Comparison of ENCODE assay signal across 9 cellular contexts in the genomic region with DNA sequence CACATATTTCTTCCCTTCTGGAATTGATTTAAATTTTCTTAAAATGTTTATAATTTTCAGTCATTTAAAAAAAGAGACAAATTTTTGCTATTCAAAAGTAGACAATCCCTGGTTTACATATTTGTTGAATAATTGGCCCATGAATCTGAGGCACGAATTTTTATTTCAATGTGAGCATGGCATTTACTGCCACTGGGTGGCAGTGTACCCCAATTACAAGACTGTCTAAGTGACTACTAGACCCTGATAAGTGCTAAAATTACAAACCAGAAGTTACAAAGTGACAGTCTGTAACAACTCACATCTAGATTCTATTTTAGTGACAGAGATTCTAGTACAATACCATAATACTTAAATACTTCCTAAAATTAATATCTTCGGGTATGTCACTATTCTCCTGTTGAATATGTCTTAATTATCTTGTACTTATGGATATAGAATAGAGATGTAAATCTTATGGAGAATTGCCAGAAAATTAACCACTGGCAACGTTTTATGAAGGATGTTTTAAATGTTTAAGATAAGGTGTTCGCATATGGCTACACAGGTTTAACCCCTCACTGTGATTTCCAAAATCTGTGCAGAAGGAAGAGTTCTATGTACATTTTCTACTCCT.
DNase-seq lines count a peak whose midpoint lies in the region; ATAC-seq and TF ChIP-seq lines count a peak whose summit lies in the region.
"Had no signal": no experiment of that assay in that cellular context is flagged by ENCODE, and none has a peak within 500 bp of the region (broad histone marks: within the 10 kb centered on the region; RNA-seq: fewer than 3 reads in every experiment).

No MANE protein-coding gene starts in this region.

- no peaks in the 10 kb centered on the region for H3K36me3 Mint-ChIP-seq in CD14-positive monocyte
- H3K36me3 Mint-ChIP-seq in activated CD8-positive, alpha-beta T cell treated with anti-CD3 and anti-CD28 coated beads, Interleukin-2, amount 10 ng/mL, durations not matched to agents 7 days and 5 days (ENCODE audit: low read depth) = no peaks in the 10 kb centered on the region

- POLR2A ChIA-PET in activated CD8-positive, alpha-beta T cell treated with anti-CD3 and anti-CD28 coated beads, Interleukin-2, amount 10 ng/mL, durations not matched to agents 7 days and 5 days (lab: Charles Lee) = no interaction called here

- H3K9ac ChIP-seq in MM.1S (ENCODE audit: low read length) = no peak overlapping the region

- H3K27ac ChIP-seq in MM.1S (ENCODE audit: low read length) (no peak overlapping the region), heart right ventricle (no peak overlapping the region)
- H3K27ac ChIP-seq: SK-N-MC had no signal

- H4K20me1 ChIP-seq in MM.1S (ENCODE audit: insufficient read depth, low read length) = no peaks in the 10 kb centered on the region

- no peak overlapping the region for H2AFZ ChIP-seq in MM.1S (ENCODE audit: low read length)

- H3K9me3 ChIP-seq in MM.1S (replicated peaks; ENCODE audit: insufficient read depth, low read length) = no peaks in the 10 kb centered on the region
- no peaks in the 10 kb centered on the region for H3K9me3 ChIP-seq in heart right ventricle

- peak; percentile 77 for ATAC-seq in GM18861 (IDR thresholded peaks at IDR 0.05; ENCODE audit: unreplicated experiment)
- no peak for ATAC-seq in activated CD8-positive, alpha-beta T cell treated with anti-CD3 and anti-CD28 coated beads, Interleukin-2, amount 10 ng/mL, durations not matched to agents 7 days and 5 days
- peak; percentile 56 to 83 (median 78) for ATAC-seq in heart right ventricle

- CTCF ChIA-PET in activated CD8-positive, alpha-beta T cell treated with anti-CD3 and anti-CD28 coated beads, Interleukin-2, amount 10 ng/mL, durations not matched to agents 7 days and 5 days (lab: Charles Lee) = no interaction called here

- no peaks in the 10 kb centered on the region for H3K4me1 ChIP-seq in MM.1S (ENCODE audit: low read length)
- H3K4me1 ChIP-seq in heart right ventricle = peaks cover 0 to 18% (median 0%) of the 10 kb centered on the region in 9 donors

- H3K4me3 ChIP-seq in MM.1S (ENCODE audit: low read length) (no peak overlapping the region), heart right ventricle (no peak overlapping the region), skeletal muscle cell (ENCODE audit: low read depth, low read length) (no peak overlapping the region)
- H3K4me3 ChIP-seq: SK-N-MC had no signal

- no peaks in the 10 kb centered on the region for H3K36me3 ChIP-seq in MM.1S (replicated peaks; ENCODE audit: insufficient read depth, low read length)
- H3K36me3 ChIP-seq in heart right ventricle = no peaks in the 10 kb centered on the region

- no peak overlapping the region for H3K27ac Mint-ChIP-seq in CD14-positive monocyte
- no peak overlapping the region for H3K27ac Mint-ChIP-seq in activated CD8-positive, alpha-beta T cell treated with anti-CD3 and anti-CD28 coated beads, Interleukin-2, amount 10 ng/mL, durations not matched to agents 7 days and 5 days

- intact Hi-C loops in CD14-positive monocyte (cut with micrococcal nuclease) (no loop called here), heart right ventricle (cut with DNase I) (loop anchor here (2.0 to 10.0 kb wide), 14 partner anchors 72 to 748 kb away; a partner anchor contains a TSS)

- H3K4me1 Mint-ChIP-seq in CD14-positive monocyte = no peaks in the 10 kb centered on the region
- no peaks in the 10 kb centered on the region for H3K4me1 Mint-ChIP-seq in activated CD8-positive, alpha-beta T cell treated with anti-CD3 and anti-CD28 coated beads, Interleukin-2, amount 10 ng/mL, durations not matched to agents 7 days and 5 days (ENCODE audit: low read depth)

- H3K27me3 ChIP-seq in MM.1S (replicated peaks; ENCODE audit: insufficient read depth, low read length) (no peaks in the 10 kb centered on the region), heart right ventricle (no peaks in the 10 kb centered on the region)

- H3K9me2 ChIP-seq in MM.1S (replicated peaks; ENCODE audit: insufficient read depth, low read length) = no peaks in the 10 kb centered on the region

- 8 to 16% methylated on average over 4 of the region's 4 CpGs for WGBS in heart right ventricle, 2 donors

- no peak overlapping the region for H3K4me3 Mint-ChIP-seq in CD14-positive monocyte
- no peak overlapping the region for H3K4me3 Mint-ChIP-seq in activated CD8-positive, alpha-beta T cell treated with anti-CD3 and anti-CD28 coated beads, Interleukin-2, amount 10 ng/mL, durations not matched to agents 7 days and 5 days

- DNase-seq in CD14-positive monocyte (ENCODE audit: low spot score) (no peak), MM.1S (peak; percentile 15), heart right ventricle (peak in 1 of 2 donors; percentile 15), skeletal muscle cell (ENCODE audit: low read depth) (peak; percentile 15), NCI-H2081 treated with DMSO at 0.1 percent for 48 hours (lab: John Stamatoyannopoulos, UW) (no peak)
- peak; percentile 35 for DNase-seq in activated CD8-positive, alpha-beta T cell treated with anti-CD3 and anti-CD28 coated beads, Interleukin-2, amount 10 ng/mL, durations not matched to agents 7 days and 5 days
- no peak for DNase-seq in effector CD4-positive, alpha-beta T cell

- no peaks in the 10 kb centered on the region for H3F3A ChIP-seq in MM.1S (ENCODE audit: insufficient read depth, low read length)

- no peaks in the 10 kb centered on the region for H3K79me2 ChIP-seq in MM.1S (ENCODE audit: low read length)

- peaks cover 0 to 7% (median 3%) of the 10 kb centered on the region in 7 donors for H3K9me3 Mint-ChIP-seq in CD14-positive monocyte
- no peaks in the 10 kb centered on the region for H3K9me3 Mint-ChIP-seq in activated CD8-positive, alpha-beta T cell treated with anti-CD3 and anti-CD28 coated beads, Interleukin-2, amount 10 ng/mL, durations not matched to agents 7 days and 5 days (ENCODE audit: insufficient read depth)

- TF ChIP-seq CTCF in CD14-positive monocyte (IDR thresholded peaks at IDR 0.05) (peak; percentile 57), MM.1S (IDR thresholded peaks at IDR 0.05; ENCODE audit: low read length) (peak; percentile 58), heart right ventricle (IDR thresholded peaks at IDR 0.05) (peak; percentile 57 to 82 (median 73))

- H3K27me3 Mint-ChIP-seq in CD14-positive monocyte (ENCODE audit: low read depth in 3 of 3) = peaks cover 0 to 2% (median 0%) of the 10 kb centered on the region in 3 donors
- H3K27me3 Mint-ChIP-seq in activated CD8-positive, alpha-beta T cell treated with anti-CD3 and anti-CD28 coated beads, Interleukin-2, amount 10 ng/mL, durations not matched to agents 7 days and 5 days (ENCODE audit: low read depth) = no peaks in the 10 kb centered on the region

- H3K4me2 ChIP-seq in MM.1S (ENCODE audit: low read depth, low read length) = no peak overlapping the region

Comparison
In these comparisons a context has a peak if more than half of its experiments do, and no peak if none do; other contexts are left out.
1. DNase-seq: peak in MM.1S (single experiment), activated CD8-positive, alpha-beta T cell treated with anti-CD3 and anti-CD28 coated beads, Interleukin-2, amount 10 ng/mL, durations not matched to agents 7 days and 5 days (single experiment) and skeletal muscle cell (single experiment); none in CD14-positive monocyte (single experiment), NCI-H2081 treated with DMSO at 0.1 percent for 48 hours (single experiment) and effector CD4-positive, alpha-beta T cell (single experiment).
2. intact Hi-C loops: an anchor here in heart right ventricle (2.0 to 10.0 kb wide); none called in CD14-positive monocyte.
3. Peak in every context shown above with its lines, with median percentiles within 50 percentile points of each other: CTCF ChIP-seq.